In genomic region chr4:56907009-56907408, GRCh38 we compare ENCODE assay signal across 8 cellular contexts. TPM values are rescaled to one million over a fixed set of nuclear protein-coding genes. Genes with fewer than 3 reads are reported as not detected.
DNase-seq lines count a peak whose midpoint lies in the region; ATAC-seq and TF ChIP-seq lines count a peak whose summit lies in the region.

No MANE protein-coding gene starts in this region.

- H3K36me3 Mint-ChIP-seq in mesothelial cell of epicardium: no peaks in the 10 kb centered on the region

- in situ Hi-C loops in brain microvascular endothelial cell (cut with HindIII; ENCODE audit: low pct_ligation_motif_present, low sequenced_read_pairs): no loop called here

- H3K4me3 ChIP-seq in brain microvascular endothelial cell (ENCODE audit: low read depth, low read length): peak overlapping the region; percentile 65
- H3K4me3 ChIP-seq in vagina: peak overlapping the region; percentile 65 to 70

- TF ChIP-seq POLR2A in vagina (IDR thresholded peaks at IDR 0.05): no peak

- H3K36me3 ChIP-seq in brain microvascular endothelial cell (replicated peaks) (no peaks in the 10 kb centered on the region), vagina (no peaks in the 10 kb centered on the region)

- no peaks in the 10 kb centered on the region for H3K9me3 ChIP-seq in vagina

- intact Hi-C loops in vagina (cut with DNase I): loop anchor here (5.0 kb wide), 2 partner anchors 70 to 205 kb away; partner anchors contain the start of genes IGFBP7, NOA1 and POLR2B

- peaks cover 11% of the 10 kb centered on the region for H3K27me3 Mint-ChIP-seq in mesothelial cell of epicardium (ENCODE audit: low read depth)

- H3K27ac ChIP-seq in brain microvascular endothelial cell (no peak overlapping the region), vagina (peak overlapping the region; percentile 88)

- ATAC-seq in HG02938 (IDR thresholded peaks at IDR 0.05; ENCODE audit: unreplicated experiment) (no peak), HG03457 (IDR thresholded peaks at IDR 0.05; ENCODE audit: unreplicated experiment) (no peak)

- H3K27me3 ChIP-seq in brain microvascular endothelial cell (replicated peaks) (no peaks in the 10 kb centered on the region), vagina (no peaks in the 10 kb centered on the region)

- TF ChIP-seq CTCF in brain microvascular endothelial cell (IDR thresholded peaks at IDR 0.05; ENCODE audit: low read depth, low read length, missing control alignments): no peak
- no peak for TF ChIP-seq CTCF in mesothelial cell of epicardium (IDR thresholded peaks at IDR 0.05; ENCODE audit: unreplicated experiment)
- no peak for TF ChIP-seq CTCF in vagina (IDR thresholded peaks at IDR 0.05)

- H3K4me3 Mint-ChIP-seq in mesothelial cell of epicardium: peak overlapping the region; percentile 87

- H3K9me3 Mint-ChIP-seq in mesothelial cell of epicardium: no peaks in the 10 kb centered on the region

- H3K4me1 Mint-ChIP-seq in mesothelial cell of epicardium: peaks cover 30% of the 10 kb centered on the region

- DNase-seq in stimulated activated CD4-positive, alpha-beta T cell treated with anti-CD3 and anti-CD28 coated beads, Interleukin-15, amount 100 ng/mL, for 24 hours: peak; percentile 17
- DNase-seq in stimulated activated CD4-positive, alpha-beta T cell treated with anti-CD3 and anti-CD28 coated beads, Interleukin-12 subunit alpha, Interleukin-12 subunit beta, amount 100 ng/mL, for 4 hours: no peak
- DNase-seq in brain microvascular endothelial cell (no peak), mesothelial cell of epicardium (ENCODE audit: low spot score in 2 of 2, unreplicated experiment in 2 of 2) (no peak), vagina (ENCODE audit: extremely low spot score in 2 of 2) (no peak), NCI-H1105 (lab: John Stamatoyannopoulos, UW) (no peak)

- peak overlapping the region; percentile 91 for H3K27ac Mint-ChIP-seq in mesothelial cell of epicardium

- H3K4me1 ChIP-seq in vagina: peaks cover 32% of the 10 kb centered on the region

RNA-seq across cellular contexts. Expression of gene REST, which starts 0.7 kb away (rescaled TPM):
- total RNA-seq in mesothelial cell of epicardium (81.9 to 88.3 TPM (median 86.8 TPM) in 3 replicates), vagina (24.6 TPM)
